Comparison of ENCODE assay signal across 8 cellular contexts in the genomic region with DNA sequence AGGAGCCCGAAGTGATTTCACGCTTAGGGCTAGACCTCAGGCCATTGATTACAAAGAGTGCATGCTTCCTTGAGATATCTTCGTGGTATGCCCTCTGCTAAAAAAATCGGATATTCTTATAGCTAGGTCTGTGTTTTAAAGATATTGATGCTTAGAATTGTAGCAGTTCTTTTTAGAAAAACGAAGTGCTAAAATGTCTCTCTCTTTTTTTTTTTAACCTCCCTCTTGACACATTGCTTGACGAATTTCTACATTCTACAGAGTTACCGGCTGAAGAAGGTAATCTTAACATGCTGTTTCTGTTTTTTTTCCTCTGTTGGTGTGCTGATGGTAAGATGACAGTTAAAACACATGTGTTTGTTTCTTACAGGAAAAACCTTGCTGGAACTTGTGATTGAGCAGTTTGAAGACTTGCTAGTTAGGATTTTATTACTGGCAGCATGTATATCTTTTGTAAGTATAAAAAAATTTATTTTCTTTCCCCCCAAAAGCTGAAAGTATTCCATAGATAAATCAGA. TPM values are rescaled to one million over a fixed set of nuclear protein-coding genes. Genes with fewer than 3 reads are reported as not detected.
DNase-seq lines count a peak whose midpoint lies in the region; ATAC-seq and TF ChIP-seq lines count a peak whose summit lies in the region.

No MANE protein-coding gene starts in this region.

- peak; percentile 0 for ATAC-seq in GM19035 (IDR thresholded peaks at IDR 0.05; ENCODE audit: unreplicated experiment)
- ATAC-seq in HG03469 (IDR thresholded peaks at IDR 0.05; ENCODE audit: unreplicated experiment) = no peak

- intact Hi-C loops in sigmoid colon (cut with DNase I) = loop anchor here (5.0 kb wide), 3 partner anchors 120 to 175 kb away; a partner anchor contains a TSS

- WGBS in esophagus, 2 donors = 0 to 1% methylated on average over 7 of the region's 7 CpGs
- 1 to 2% methylated on average over 7 of the region's 7 CpGs for WGBS in sigmoid colon, 2 donors

- TF ChIP-seq EP300 in sigmoid colon (IDR thresholded peaks at IDR 0.05) = no peak

- no peak for TF ChIP-seq CTCF in sigmoid colon (IDR thresholded peaks at IDR 0.05)

- TF ChIP-seq POLR2A in sigmoid colon (IDR thresholded peaks at IDR 0.05) = no peak

- H3K27ac ChIP-seq in esophagus (ENCODE audit: low read depth in 2 of 2, low read length in 1 of 2) = peak overlapping the region; percentile 96 to 99
- peak overlapping the region; percentile 96 to 99 (median 98) for H3K27ac ChIP-seq in sigmoid colon

- H3K4me3 ChIP-seq in esophagus (ENCODE audit: low read depth in 1 of 2, low read length in 2 of 2) (peak overlapping the region; percentile 95 to 99), sigmoid colon (peak overlapping the region; percentile 71 to 92 (median 84))

- no peaks in the 10 kb centered on the region for H3K9me3 ChIP-seq in esophagus (ENCODE audit: control insufficient read depth in 2 of 2, insufficient read depth in 1 of 2, low read depth in 1 of 2, low read length in 1 of 2)
- H3K9me3 ChIP-seq in sigmoid colon = no peaks in the 10 kb centered on the region

- no peaks in the 10 kb centered on the region for H3K27me3 ChIP-seq in esophagus (ENCODE audit: control insufficient read depth in 1 of 2, insufficient read depth in 2 of 2, low read length in 2 of 2)
- no peaks in the 10 kb centered on the region for H3K27me3 ChIP-seq in sigmoid colon

- no peaks in the 10 kb centered on the region for H3K4me1 ChIP-seq in esophagus (ENCODE audit: control insufficient read depth in 2 of 2, insufficient read depth in 2 of 2, low read length in 1 of 2)
- peaks cover 0 to 62% (median 59%) of the 10 kb centered on the region in 4 donors for H3K4me1 ChIP-seq in sigmoid colon

- H3K36me3 ChIP-seq in esophagus (ENCODE audit: control insufficient read depth in 2 of 2, insufficient read depth in 2 of 2, low read length in 1 of 2) = peaks cover 0 to 2% of the 10 kb centered on the region in 2 donors
- peaks cover 0 to 4% (median under 1%) of the 10 kb centered on the region in 4 donors for H3K36me3 ChIP-seq in sigmoid colon

- no peak for DNase-seq in sigmoid colon
- DNase-seq in AML-193 (lab: John Stamatoyannopoulos, UW) = no peak
- DNase-seq in anterior cingulate cortex (lab: John Stamatoyannopoulos, UW) = no peak
- no peak for DNase-seq in dermis blood vessel endothelial cell

TF ChIP-seq in PFSK-1, 5 proteins besides CTCF, POLR2A, EP300 and RAD21:
- TF ChIP-seq TAF1 (IDR thresholded peaks at IDR 0.05; ENCODE audit: borderline replicate concordance, insufficient read depth, low read length) = no peak
- TF ChIP-seq SIN3A (IDR thresholded peaks at IDR 0.05; ENCODE audit: borderline replicate concordance, insufficient read depth, low read length) = peak; percentile 10; the same call in 1 of the 2 replicates
- TF ChIP-seq, protein P1, sequence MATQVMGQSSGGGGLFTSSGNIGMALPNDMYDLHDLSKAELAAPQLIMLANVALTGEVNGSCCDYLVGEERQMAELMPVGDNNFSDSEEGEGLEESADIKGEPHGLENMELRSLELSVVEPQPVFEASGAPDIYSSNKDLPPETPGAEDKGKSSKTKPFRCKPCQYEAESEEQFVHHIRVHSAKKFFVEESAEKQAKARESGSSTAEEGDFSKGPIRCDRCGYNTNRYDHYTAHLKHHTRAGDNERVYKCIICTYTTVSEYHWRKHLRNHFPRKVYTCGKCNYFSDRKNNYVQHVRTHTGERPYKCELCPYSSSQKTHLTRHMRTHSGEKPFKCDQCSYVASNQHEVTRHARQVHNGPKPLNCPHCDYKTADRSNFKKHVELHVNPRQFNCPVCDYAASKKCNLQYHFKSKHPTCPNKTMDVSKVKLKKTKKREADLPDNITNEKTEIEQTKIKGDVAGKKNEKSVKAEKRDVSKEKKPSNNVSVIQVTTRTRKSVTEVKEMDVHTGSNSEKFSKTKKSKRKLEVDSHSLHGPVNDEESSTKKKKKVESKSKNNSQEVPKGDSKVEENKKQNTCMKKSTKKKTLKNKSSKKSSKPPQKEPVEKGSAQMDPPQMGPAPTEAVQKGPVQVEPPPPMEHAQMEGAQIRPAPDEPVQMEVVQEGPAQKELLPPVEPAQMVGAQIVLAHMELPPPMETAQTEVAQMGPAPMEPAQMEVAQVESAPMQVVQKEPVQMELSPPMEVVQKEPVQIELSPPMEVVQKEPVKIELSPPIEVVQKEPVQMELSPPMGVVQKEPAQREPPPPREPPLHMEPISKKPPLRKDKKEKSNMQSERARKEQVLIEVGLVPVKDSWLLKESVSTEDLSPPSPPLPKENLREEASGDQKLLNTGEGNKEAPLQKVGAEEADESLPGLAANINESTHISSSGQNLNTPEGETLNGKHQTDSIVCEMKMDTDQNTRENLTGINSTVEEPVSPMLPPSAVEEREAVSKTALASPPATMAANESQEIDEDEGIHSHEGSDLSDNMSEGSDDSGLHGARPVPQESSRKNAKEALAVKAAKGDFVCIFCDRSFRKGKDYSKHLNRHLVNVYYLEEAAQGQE (IDR thresholded peaks at IDR 0.05; ENCODE audit: insufficient read depth in 1 of 2, low read depth in 2 of 2, low read length in 2 of 2) = no peak

RNA-seq across cellular contexts. Expression of a gene that starts 1.4 kb away (rescaled TPM):
- polyA plus RNA-seq in PFSK-1 (2012; ENCODE audit: insufficient read length, low read depth) = 129 TPM
- polyA plus RNA-seq in esophagus (100 to 1,000 TPM in 1 of 2 donors, 10 to 100 TPM in 1; 40.7 to 102 TPM), sigmoid colon (100 to 1,000 TPM in 1 of 3 donors, 10 to 100 TPM in 2; 16.6 to 115 (median 16.8) TPM)
- total RNA-seq in sigmoid colon (100 to 1,000 TPM in 2 of 4 donors, 10 to 100 TPM in 2; 79.5 to 121 (median 93.7) TPM), dermis blood vessel endothelial cell (84.6 and 176 TPM in 2 replicates)
